ENCODE assay signal across 22 cellular contexts in genomic region chr2:231397928-231398294, GRCh38. TPM values are rescaled to one million over a fixed set of nuclear protein-coding genes. Genes with fewer than 3 reads are reported as not detected.
DNase-seq lines count a peak whose midpoint lies in the region; ATAC-seq, FAIRE-seq and TF ChIP-seq lines count a peak whose summit lies in the region.
"Had no signal": no experiment of that assay in that cellular context is flagged by ENCODE, and none has a peak within 500 bp of the region (broad histone marks: within the 10 kb centered on the region; RNA-seq: fewer than 3 reads in every experiment).

No MANE protein-coding gene starts in this region.

- peak overlapping the region; percentile 65 for H3K4me3 Mint-ChIP-seq in natural killer cell
- H3K4me3 Mint-ChIP-seq in natural killer cell treated with Interleukin-12 subunit alpha and Interleukin-12 subunit beta and Interleukin-15 and Interleukin-18, amount 100 ng/mL, for 72 hours, result no peak overlapping the region
- H3K4me3 Mint-ChIP-seq: CD4-positive, alpha-beta T cell had no signal

- DNase-seq in natural killer cell (no peak), colonic mucosa (peak; percentile 28), HepG2 (ENCODE audit: low spot score) (no peak), NCI-H226 (no peak), OCI-M2 (lab: John Stamatoyannopoulos, UW; ENCODE audit: unreplicated experiment) (no peak), adrenal gland (no peak)
- no peak for DNase-seq in natural killer cell treated with Interleukin-12 subunit alpha and Interleukin-12 subunit beta and Interleukin-15 and Interleukin-18, amount 100 ng/mL, for 72 hours (ENCODE audit: low spot score)
- DNase-seq: 8988T; Caco-2; CD4-positive, alpha-beta T cell; DMS153; Kasumi-1; MG63; NCI-H1048; NCI-H1436; NCI-H1930; NCI-H345; NCI-H526 had no signal

- H3K4me2 ChIP-seq in HepG2 (ENCODE audit: low read depth, low read length), result no peak overlapping the region

- in situ Hi-C loops in HepG2 (cut with HindIII; ENCODE audit: extremely low pct_ligation_motif_present, low pct_unique_long_range_greater_than_20kb), result loop anchor here (10.0 kb wide), 1 partner anchor 103 kb away; no protein-coding TSS in a partner anchor

- peak overlapping the region; percentile 83 to 93 for H3K27ac Mint-ChIP-seq in natural killer cell
- H3K27ac Mint-ChIP-seq in natural killer cell treated with Interleukin-12 subunit alpha and Interleukin-12 subunit beta and Interleukin-15 and Interleukin-18, amount 100 ng/mL, for 72 hours, result peak overlapping the region in 1 of 2 donors; percentile 71
- H3K27ac Mint-ChIP-seq: CD4-positive, alpha-beta T cell had no signal

- H3K4me3 ChIP-seq in colonic mucosa, result peak overlapping the region; percentile 77
- H3K4me3 ChIP-seq in HepG2 (replicated peaks in 1 of 3; ENCODE audit: insufficient read depth in 1 of 3, low read depth in 2 of 3, low read length in 3 of 3), result no peak overlapping the region
- H3K4me3 ChIP-seq in adrenal gland, result no peak overlapping the region
- H3K4me3 ChIP-seq: MG63 had no signal

- H3K9me3 ChIP-seq in colonic mucosa, result no peaks in the 10 kb centered on the region
- no peaks in the 10 kb centered on the region for H3K9me3 ChIP-seq in HepG2 (ENCODE audit: low read length)
- no peaks in the 10 kb centered on the region for H3K9me3 ChIP-seq in adrenal gland (replicated peaks in 1 of 3)
- H3K9me3 ChIP-seq: Caco-2, MG63 had no signal

- no peak for FAIRE-seq in HepG2 (lab: Jason Lieb, UNC)
- FAIRE-seq: GM18507 had no signal

- 83% methylated on average over 28 of the region's 28 CpGs for WGBS in HepG2 (ENCODE audit: low lambda C conversion rate)
- WGBS in adrenal gland, 4 donors, result 97 to 99% (median 98%) methylated on average over 25 to 28 of the region's 28 CpGs

- no peak for TF ChIP-seq POLR2A in HepG2 (IDR thresholded peaks at IDR 0.05; ENCODE audit: insufficient read depth in 1 of 2, low read depth in 2 of 2, low read length in 2 of 2)
- TF ChIP-seq POLR2A in adrenal gland (IDR thresholded peaks at IDR 0.05), result no peak

- H3K27me3 ChIP-seq in colonic mucosa, result no peaks in the 10 kb centered on the region
- peaks cover 9 to 71% of the 10 kb centered on the region in 2 experiments for H3K27me3 ChIP-seq in HepG2 (ENCODE audit: control insufficient read depth in 1 of 2, insufficient read depth in 2 of 2, low read length in 2 of 2)
- no peaks in the 10 kb centered on the region for H3K27me3 ChIP-seq in adrenal gland
- H3K27me3 ChIP-seq: MG63 had no signal

- H3K4me1 Mint-ChIP-seq in natural killer cell, result peaks cover 45 to 65% of the 10 kb centered on the region in 2 donors
- H3K4me1 Mint-ChIP-seq in natural killer cell treated with Interleukin-12 subunit alpha and Interleukin-12 subunit beta and Interleukin-15 and Interleukin-18, amount 100 ng/mL, for 72 hours (ENCODE audit: low read depth in 2 of 2), result peaks cover 32 to 34% of the 10 kb centered on the region in 2 donors

- no peaks in the 10 kb centered on the region for H4K20me1 ChIP-seq in HepG2 (ENCODE audit: insufficient read depth, low read length)

- TF ChIP-seq CTCF in natural killer cell (IDR thresholded peaks at IDR 0.05) (no peak), colonic mucosa (IDR thresholded peaks at IDR 0.05) (no peak), HepG2 (CRISPR knock-in tag; IDR thresholded peaks at IDR 0.05) (no peak), adrenal gland (IDR thresholded peaks at IDR 0.05) (no peak)

- no peaks in the 10 kb centered on the region for H3K9me3 Mint-ChIP-seq in natural killer cell
- no peaks in the 10 kb centered on the region for H3K9me3 Mint-ChIP-seq in natural killer cell treated with Interleukin-12 subunit alpha and Interleukin-12 subunit beta and Interleukin-15 and Interleukin-18, amount 100 ng/mL, for 72 hours
- H3K9me3 Mint-ChIP-seq: CD4-positive, alpha-beta T cell; IgD-negative memory B cell had no signal

- H3K9ac ChIP-seq in colonic mucosa (ENCODE audit: low read depth in 2 of 2, low read length in 2 of 2), result no peak overlapping the region
- no peak overlapping the region for H3K9ac ChIP-seq in HepG2 (ENCODE audit: insufficient read depth, low read depth, low read length)

- POLR2A ChIA-PET in HepG2 (lab: Yijun Ruan, JAX), result no interaction called here

- no peak for TF ChIP-seq EP300 in HepG2 (IDR thresholded peaks at IDR 0.05; ENCODE audit: low read depth in 2 of 2, low read length in 2 of 2)
- no peak for TF ChIP-seq EP300 in HepG2 (CRISPR knock-in tag; IDR thresholded peaks at IDR 0.05; ENCODE audit: borderline replicate concordance)

- BruUV-seq in HepG2 (replicated peaks; lab: Mats Ljungman, UMichigan), result no TSS peak

- no peak for TF ChIP-seq RAD21 in HepG2 (CRISPR knock-in tag; IDR thresholded peaks at IDR 0.05)

- H3K4me1 ChIP-seq in colonic mucosa (peaks cover 9% of the 10 kb centered on the region), HepG2 (ENCODE audit: insufficient read depth, low read length) (peaks cover 37% of the 10 kb centered on the region), adrenal gland (replicated peaks in 1 of 2) (peaks cover 42 to 43% of the 10 kb centered on the region in 2 donors)

- no peaks in the 10 kb centered on the region for H3K79me2 ChIP-seq in HepG2 (ENCODE audit: insufficient read depth, low read length)

- H3K27ac ChIP-seq in colonic mucosa (peak overlapping the region; percentile 60), HepG2 (ENCODE audit: extremely low read length, insufficient read depth, low read length) (no peak overlapping the region), adrenal gland (no peak overlapping the region)

- CTCF ChIA-PET in HepG2 (lab: Yijun Ruan, JAX; ENCODE audit: low intra/inter-chr PET ratio, low total read pairs), result no interaction called here

- intact Hi-C loops in natural killer cell (cut with micrococcal nuclease) (no loop called here), colonic mucosa (cut with DNase I) (loop anchor here (5.0 kb wide), 1 partner anchor 101 kb away; no protein-coding TSS in a partner anchor), HepG2 (cut with micrococcal nuclease; ENCODE audit: unreplicated experiment) (no loop called here), adrenal gland (cut with DNase I) (loop anchor here in 1 of 2 donors (5.0 to 10.0 kb wide), 2 partner anchors 103 to 176 kb away; no protein-coding TSS in a partner anchor)

- no peaks in the 10 kb centered on the region for H3K36me3 Mint-ChIP-seq in natural killer cell
- peaks cover 6% of the 10 kb centered on the region for H3K36me3 Mint-ChIP-seq in natural killer cell treated with Interleukin-12 subunit alpha and Interleukin-12 subunit beta and Interleukin-15 and Interleukin-18, amount 100 ng/mL, for 72 hours

- H3K36me3 ChIP-seq in colonic mucosa (peaks cover 7% of the 10 kb centered on the region), HepG2 (replicated peaks in 1 of 2; ENCODE audit: control insufficient read depth in 1 of 2, insufficient read depth in 2 of 2, low read length in 2 of 2) (no peaks in the 10 kb centered on the region), adrenal gland (replicated peaks in 1 of 2) (peaks cover 0 to 15% of the 10 kb centered on the region in 2 donors)
- H3K36me3 ChIP-seq: MG63 had no signal

- ATAC-seq in natural killer cell (no peak), HepG2 (no peak), GM18873 (IDR thresholded peaks at IDR 0.05; ENCODE audit: low FRiP score, unreplicated experiment) (no peak)
- ATAC-seq in natural killer cell treated with Interleukin-12 subunit alpha and Interleukin-12 subunit beta and Interleukin-15 and Interleukin-18, amount 100 ng/mL, for 72 hours, result no peak

- H2AFZ ChIP-seq in HepG2 (ENCODE audit: low read length), result no peak overlapping the region

- no peaks in the 10 kb centered on the region for H3K27me3 Mint-ChIP-seq in natural killer cell (ENCODE audit: low read depth in 2 of 2)
- no peaks in the 10 kb centered on the region for H3K27me3 Mint-ChIP-seq in natural killer cell treated with Interleukin-12 subunit alpha and Interleukin-12 subunit beta and Interleukin-15 and Interleukin-18, amount 100 ng/mL, for 72 hours
- H3K27me3 Mint-ChIP-seq: IgD-negative memory B cell had no signal

TF ChIP-seq in HepG2, 621 proteins besides CTCF, POLR2A, EP300 and RAD21 (continues in another document):
- no peak for TF ChIP-seq KLF11 (CRISPR knock-in tag; IDR thresholded peaks at IDR 0.05)

RNA-seq across cellular contexts. Expression of gene B3GNT7, which starts 2.4 kb away (rescaled TPM):
- total RNA-seq in natural killer cell (100 to 1,000 TPM in 2 of 3 donors, 10 to 100 TPM in 1; 87.5 to 151 (median 113) TPM), colonic mucosa (100 to 1,000 TPM; 244 to 258 TPM), HepG2 (2016; rRNA removed; fragmentation: Illumina TruSeq; extraction: Trizol) (0.24 TPM in 1 of 2 replicates, not detected in the other), adrenal gland (10 to 100 TPM; 36.6 to 71.6 (median 50.9) TPM)
- total RNA-seq in natural killer cell treated with Interleukin-12 subunit alpha and Interleukin-12 subunit beta and Interleukin-15 and Interleukin-18, amount 100 ng/mL, for 72 hours, result 10 to 100 TPM; 12.6 to 20.1 TPM
- 0.18 TPM in 1 of 2 replicates, not detected in the other for total RNA-seq in HepG2 (2016; cell fraction: cytosol; rRNA removed; fragmentation: Illumina TruSeq; extraction: Trizol; ENCODE audit: low read depth)
- total RNA-seq in HepG2 (2016; cell fraction: insoluble cytoplasmic fraction; rRNA removed; fragmentation: Illumina TruSeq; extraction: Trizol), result 0.13 and 0.24 TPM in 2 replicates
- 0.07 and 0.19 TPM in 2 replicates for total RNA-seq in HepG2 (2016; cell fraction: membrane; rRNA removed; fragmentation: Illumina TruSeq; extraction: Trizol)
- total RNA-seq in HepG2 (2016; cell fraction: nucleus; rRNA removed; fragmentation: Illumina TruSeq; extraction: Trizol), result 0.28 and 0.59 TPM in 2 replicates
- polyA plus RNA-seq in HepG2 (2011; rRNA removed) (0.04 and 0.12 TPM in 2 replicates), adrenal gland (10 to 100 TPM in 2 of 3 donors, 1 to 10 TPM in 1; 3.1 to 12.6 (median 11.6) TPM)
- 0.12 and 0.30 TPM in 2 replicates for polyA plus RNA-seq in HepG2 (2011; cell fraction: cytosol; rRNA removed)
- polyA plus RNA-seq in HepG2 (2011; cell fraction: nucleus; rRNA removed), result 0.21 and 0.24 TPM in 2 replicates
- 0.07 TPM in 1 of 2 replicates, not detected in the other for polyA plus RNA-seq in HepG2 (2012)
- polyA plus RNA-seq in HepG2 (2016; cell fraction: cytosol; fragmentation: Illumina TruSeq; extraction: Trizol; ENCODE audit: low read depth), result 0.03 and 0.06 TPM in 2 replicates
- 0.20 TPM in 1 of 2 replicates, not detected in the other for polyA plus RNA-seq in HepG2 (2016; cell fraction: insoluble cytoplasmic fraction; fragmentation: Illumina TruSeq; extraction: Trizol; ENCODE audit: low read depth)
- polyA plus RNA-seq in HepG2 (2016; cell fraction: membrane; fragmentation: Illumina TruSeq; extraction: Trizol; ENCODE audit: low read depth), result 0.10 and 0.13 TPM in 2 replicates
- polyA plus RNA-seq in HepG2 (2016; cell fraction: nucleus; fragmentation: Illumina TruSeq; extraction: Trizol; ENCODE audit: insufficient read depth, low read depth), result 0.40 and 0.51 TPM in 2 replicates
- polyA minus RNA-seq in HepG2 (2011; rRNA and poly(A)+ RNA removed; ENCODE audit: low replicate concordance), result 0.09 and 1.4 TPM in 2 replicates
- polyA minus RNA-seq in HepG2 (2011; cell fraction: cytosol; rRNA and poly(A)+ RNA removed), result 0.35 and 0.59 TPM in 2 replicates
- polyA minus RNA-seq in HepG2 (2011; cell fraction: nucleus; rRNA and poly(A)+ RNA removed), result 0.64 TPM in 1 of 2 replicates, not detected in the other
- total RNA-seq: H4 had no signal

Comparison
In these comparisons a context has a peak if more than half of its experiments do, and no peak if none do; other contexts are left out.
1. RNA of gene B3GNT7, which starts 2.4 kb away (total RNA-seq): 244 to 258 TPM in colonic mucosa, 87.5 to 151 TPM in natural killer cell, 36.6 to 71.6 TPM in adrenal gland and 12.6 to 20.1 TPM in natural killer cell treated with Interleukin-12 subunit alpha and Interleukin-12 subunit beta and Interleukin-15 and Interleukin-18, amount 100 ng/mL, for 72 hours; 0.07 to 0.59 TPM in HepG2; every median in the first group is over 4 times any median in the second.